Comparison of ENCODE assay signal across 22 cellular contexts in the genomic region with DNA sequence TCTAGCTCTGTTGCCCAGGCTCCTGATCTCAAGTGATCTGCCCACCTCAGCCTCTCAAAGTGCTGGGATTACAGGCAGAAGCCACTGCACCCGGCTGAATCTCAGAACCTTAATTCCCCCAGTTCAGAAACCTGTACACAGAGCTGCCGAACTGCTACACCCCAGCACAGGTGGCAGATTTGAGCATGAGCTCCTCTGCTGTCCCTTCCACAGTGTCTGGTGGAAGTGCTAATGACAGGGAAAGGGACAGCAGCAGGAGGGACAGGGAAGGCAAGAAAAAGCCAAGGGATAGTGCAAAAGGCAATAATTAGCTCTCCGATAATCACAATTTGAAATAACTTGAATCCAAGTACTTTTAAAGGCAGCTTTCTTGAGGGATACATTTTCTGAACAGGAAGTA.
"Had no signal": no experiment of that assay in that cellular context is flagged by ENCODE, and none has a peak within 500 bp of the region (broad histone marks: within the 10 kb centered on the region; RNA-seq: fewer than 3 reads in every experiment).

No MANE protein-coding gene starts in this region.

- H3K27ac ChIP-seq: PC-9, Peyer's patch, SJCRH30 had no signal

- DNase-seq: Karpas-422, KBM-7, MM.1S, NCI-H1048, NCI-H1105, NCI-H1417, NCI-H1436 treated with DMSO at 0.1 percent for 48 hours, NCI-H1694, NCI-H187 treated with DMSO at 0.1 percent for 48 hours, NCI-H2029 treated with DMSO at 0.1 percent for 48 hours, NCI-H2171 treated with DMSO at 0.1 percent for 48 hours, NCI-H345, NCI-H446 treated with DMSO at 0.1 percent for 48 hours, NCI-H510A treated with DMSO at 0.1 percent for 48 hours, NCI-H526, OCI-M1, PC-9, Peyer's patch, SHP77 treated with DMSO at 0.1 percent for 48 hours, SJCRH30 had no signal

- H3K4me2 ChIP-seq: PC-9 had no signal

- ATAC-seq: Right ventricle myocardium inferior, SK-N-SH treated with all-trans-retinoic acid at 6 μM for 48 hours had no signal

- H3K4me3 ChIP-seq: PC-9, Peyer's patch, SJCRH30 had no signal

- H3K36me3 ChIP-seq: Peyer's patch, SJCRH30 had no signal

- H2AFZ ChIP-seq: PC-9 had no signal

- H3K27me3 ChIP-seq: Peyer's patch, SJCRH30 had no signal

- H3K4me1 ChIP-seq: Peyer's patch, SJCRH30 had no signal

- H3K9me3 ChIP-seq: Peyer's patch, SJCRH30 had no signal
